ENCODE assay signal across 8 cellular contexts in the genomic region with DNA sequence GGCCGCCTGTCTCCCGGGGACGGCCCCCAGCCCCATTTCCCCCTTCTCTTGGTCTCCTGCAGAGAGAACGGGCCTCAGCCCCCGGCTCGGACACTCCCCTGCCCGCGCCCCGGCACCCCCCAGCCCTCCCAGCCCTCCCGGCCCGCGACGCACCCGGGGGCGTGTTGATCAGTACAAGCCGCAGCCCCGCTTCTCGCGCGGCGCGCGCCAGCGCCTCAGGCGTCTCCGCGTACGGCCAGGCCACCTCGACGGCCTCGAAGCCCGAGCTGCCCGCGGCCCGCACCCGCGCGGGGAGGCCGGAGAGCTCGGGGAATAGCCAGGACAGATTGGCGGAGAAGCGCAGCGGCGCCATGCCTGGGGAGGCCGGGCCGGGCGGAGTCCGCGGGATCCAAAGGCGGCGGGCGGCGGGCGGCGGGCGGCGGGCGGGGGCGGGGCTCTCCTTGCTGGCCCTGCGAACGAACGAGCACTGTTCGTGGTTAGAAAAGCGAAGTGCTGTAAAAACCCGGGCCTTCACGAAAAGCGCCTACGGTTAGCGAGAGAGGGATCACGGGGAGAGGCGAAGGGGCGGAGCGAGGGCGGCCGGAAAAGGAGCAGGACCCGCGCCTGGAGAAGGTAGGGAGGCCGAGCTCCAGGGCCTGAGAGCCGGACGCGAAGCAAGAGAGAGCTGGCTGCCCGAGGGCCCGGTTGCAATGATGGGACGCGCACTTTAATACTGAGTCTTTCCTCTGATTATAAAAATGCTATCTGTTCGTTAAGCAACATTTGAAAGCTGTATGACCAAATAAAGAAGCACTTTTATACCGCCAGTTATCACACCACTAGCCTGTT. TPM values are rescaled to one million over a fixed set of nuclear protein-coding genes. Genes with fewer than 3 reads are reported as not detected.
DNase-seq lines count a peak whose midpoint lies in the region; ATAC-seq and TF ChIP-seq lines count a peak whose summit lies in the region.

A gene with protein sequence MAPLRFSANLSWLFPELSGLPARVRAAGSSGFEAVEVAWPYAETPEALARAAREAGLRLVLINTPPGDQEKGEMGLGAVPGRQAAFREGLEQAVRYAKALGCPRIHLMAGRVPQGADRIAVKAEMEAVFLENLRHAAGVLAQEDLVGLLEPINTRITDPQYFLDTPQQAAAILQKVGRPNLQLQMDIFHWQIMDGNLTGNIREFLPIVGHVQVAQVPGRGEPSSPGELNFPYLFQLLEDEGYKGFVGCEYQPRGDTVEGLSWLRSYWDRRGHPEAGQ (minus strand): TSS at position 490 of the 828 bp plus-strand sequence. CDS start 138 bp downstream, at position 352.

- DNase-seq in GM13977 (ENCODE audit: low spot score), result peak; percentile 78
- peak; percentile 91 for DNase-seq in NCI-H1092 (lab: John Stamatoyannopoulos, UW)
- DNase-seq in ascending aorta (ENCODE audit: low spot score in 2 of 2), result peak; percentile 56 to 93
- peak; percentile 86 to 95 (median 94) for DNase-seq in right cardiac atrium
- DNase-seq in psoas muscle, result peak; percentile 84 to 90

- H3K9me3 ChIP-seq in ascending aorta (no peaks in the 10 kb centered on the region), right cardiac atrium (ENCODE audit: control insufficient read depth, low read length) (no peaks in the 10 kb centered on the region), psoas muscle (no peaks in the 10 kb centered on the region)

- in situ Hi-C loops in GM13977 (cut with MboI; ENCODE audit: low pct_unique_long_range_greater_than_20kb, low sequenced_read_pairs, unreplicated experiment), result no loop called here

- no peaks in the 10 kb centered on the region for H3K27me3 ChIP-seq in ascending aorta
- no peaks in the 10 kb centered on the region for H3K27me3 ChIP-seq in right cardiac atrium (ENCODE audit: control insufficient read depth, insufficient read depth)
- H3K27me3 ChIP-seq in psoas muscle (ENCODE audit: insufficient read depth in 3 of 3, low read length in 2 of 3), result no peaks in the 10 kb centered on the region

- H3K4me3 ChIP-seq in ascending aorta (peak within 1 kb of the TSS; percentile 66 to 77), right cardiac atrium (ENCODE audit: low read length) (peak within 1 kb of the TSS; percentile 82), psoas muscle (peak within 1 kb of the TSS; percentile 67), urinary bladder (ENCODE audit: low read depth, low read length) (peak within 1 kb of the TSS; percentile 75)

- peaks cover 0 to 5% of the 10 kb centered on the region in 2 donors for H3K4me1 ChIP-seq in ascending aorta
- peaks cover 4% of the 10 kb centered on the region for H3K4me1 ChIP-seq in right cardiac atrium (ENCODE audit: control insufficient read depth, insufficient read depth, low read length)
- peaks cover 14% of the 10 kb centered on the region for H3K4me1 ChIP-seq in psoas muscle
- H3K4me1 ChIP-seq in urinary bladder (ENCODE audit: insufficient read depth), result no peaks in the 10 kb centered on the region

- H3K36me3 ChIP-seq in ascending aorta (peaks cover 20 to 34% of the 10 kb centered on the region in 2 donors), psoas muscle (ENCODE audit: insufficient read depth in 1 of 2, low read depth in 1 of 2) (peaks cover 0 to 37% of the 10 kb centered on the region in 2 donors), urinary bladder (ENCODE audit: insufficient read depth) (peaks cover 7% of the 10 kb centered on the region)

- intact Hi-C loops in T-helper 2 cell treated with Interferon-gamma antibody and Interleukin-4, amounts not matched to agents 100 ng/mL and 5 ng/mL, for 36 hours (cut with micrococcal nuclease), result loop anchor here (2.0 to 5.0 kb wide), 2 partner anchors 85 to 254 kb away; a partner anchor contains a TSS
- intact Hi-C loops in ascending aorta (cut with DNase I) (loop anchor here (5.0 to 10.0 kb wide), 4 partner anchors 96 to 509 kb away; a partner anchor contains a TSS), right cardiac atrium (cut with DNase I) (no loop called here), psoas muscle (cut with DNase I) (no loop called here)

- H3K27ac ChIP-seq in ascending aorta (peak within 1 kb of the TSS; percentile 88 to 94), right cardiac atrium (ENCODE audit: low read length) (peak within 1 kb of the TSS; percentile 92), psoas muscle (peak within 1 kb of the TSS; percentile 81), urinary bladder (ENCODE audit: low read depth) (peak within 1 kb of the TSS; percentile 95)

- peak; percentile 74 to 81 for ATAC-seq in right cardiac atrium
- peak; percentile 68 to 80 (median 71) for ATAC-seq in psoas muscle
- ATAC-seq in GM19328 (IDR thresholded peaks at IDR 0.05; ENCODE audit: unreplicated experiment), result no peak

- no peak for TF ChIP-seq CTCF in GM13977 (IDR thresholded peaks at IDR 0.05; ENCODE audit: extremely low read depth, insufficient read depth, missing control alignments)
- no peak for TF ChIP-seq CTCF in ascending aorta (IDR thresholded peaks at IDR 0.05)
- TF ChIP-seq CTCF in psoas muscle (IDR thresholded peaks at IDR 0.05), result no peak

- under 1% methylated on average over 87 of the region's 87 CpGs for WGBS in right cardiac atrium
- WGBS in psoas muscle, 3 donors, result 0 to 1% (median 0%) methylated on average over 42 to 87 of the region's 87 CpGs
- WGBS in urinary bladder, result under 1% methylated on average over 87 of the region's 87 CpGs

RNA-seq across cellular contexts. Expression of the gene that starts here (rescaled TPM):
- 35.4 and 37.9 TPM in 2 replicates for total RNA-seq in T-helper 2 cell treated with Interferon-gamma antibody and Interleukin-4, amounts not matched to agents 100 ng/mL and 5 ng/mL, for 36 hours
- total RNA-seq in ascending aorta (56.4 TPM), right cardiac atrium (10 to 100 TPM; 26.9 to 33.1 (median 31.6) TPM), psoas muscle (10 to 100 TPM in 3 of 4 donors, 1 to 10 TPM in 1; 8.6 to 21.4 (median 13.2) TPM), urinary bladder (27.8 TPM)
- polyA plus RNA-seq in right cardiac atrium (31.1 TPM), psoas muscle (10 to 100 TPM in 1 of 3 donors, 1 to 10 TPM in 2; 7.4 to 12.5 (median 9.9) TPM), urinary bladder (49.3 TPM)

Comparison
In these comparisons a context has a peak if more than half of its experiments do, and no peak if none do; other contexts are left out.
1. intact Hi-C loops: an anchor here in T-helper 2 cell treated with Interferon-gamma antibody and Interleukin-4, amounts not matched to agents 100 ng/mL and 5 ng/mL, for 36 hours (2.0 to 5.0 kb wide) and ascending aorta (5.0 to 10.0 kb wide); none called in right cardiac atrium and psoas muscle.